Comparison of ENCODE assay signal across 21 cellular contexts in genomic region chr6:92380803-92381601, GRCh38.
DNase-seq lines count a peak whose midpoint lies in the region; ATAC-seq, FAIRE-seq and TF ChIP-seq lines count a peak whose summit lies in the region.
"Had no signal": no experiment of that assay in that cellular context is flagged by ENCODE, and none has a peak within 500 bp of the region (broad histone marks: within the 10 kb centered on the region; RNA-seq: fewer than 3 reads in every experiment).

No MANE protein-coding gene starts in this region.

- no peaks in the 10 kb centered on the region for H3K27me3 ChIP-seq in GM12878 (replicated peaks in 1 of 2; ENCODE audit: control insufficient read depth in 2 of 2, insufficient read depth in 2 of 2, low read length in 1 of 2)
- H3K27me3 ChIP-seq: BLaER1 had no signal

- no peak overlapping the region for H2AFZ ChIP-seq in GM12878 (ENCODE audit: control insufficient read depth, low read depth, low read length)
- H2AFZ ChIP-seq: PC-9 had no signal

- no peak for TF ChIP-seq CTCF in GM12878 (IDR thresholded peaks at IDR 0.05 in 2 of 3, conservative IDR thresholded peaks at IDR 0.05 in 1 of 3; ENCODE audit: control insufficient read depth in 2 of 3, extremely low read depth in 1 of 3, insufficient read depth in 1 of 3, low read depth in 3 of 3, low read length in 3 of 3)

- no peak overlapping the region for H3K27ac ChIP-seq in GM12878 (ENCODE audit: control insufficient read depth, insufficient read depth)
- H3K27ac ChIP-seq: BLaER1, PC-9, RWPE1 had no signal

- SMC1A ChIA-PET in GM12878 (lab: Charles Lee; ENCODE audit: uncharacterized antibody, unreplicated experiment), result interaction anchor here (0.7 to 1.5 kb wide), 4 partner anchors 10 to 259 kb away, joined by 3 to 8 read pairs (median 4); no protein-coding TSS in a partner anchor

- H3K4me3 ChIP-seq in GM12878, result no peak overlapping the region
- H3K4me3 ChIP-seq: BLaER1, PC-9 had no signal

- POLR2A ChIA-PET in GM12878 (lab: Charles Lee), result no interaction called here

- DNase-seq in GM12878 (ENCODE audit: low read depth, low spot score) (no peak), KG1 (lab: John Stamatoyannopoulos, UW) (no peak)
- DNase-seq in NK-92 treated with Interleukin-12 subunit alpha and Interleukin-12 subunit beta, amount 100 ng/mL, for 24 hours (lab: John Stamatoyannopoulos, UW), result no peak
- DNase-seq: CD4-positive, alpha-beta memory T cell; DMS153; GDM1; H7; MV-4-11; NCI-H1694 treated with DMSO at 0.1 percent for 48 hours; NCI-H524; PC-9; SIG-M5; T-helper 1 cell; T-helper 9 cell had no signal

- no peaks in the 10 kb centered on the region for H3K79me2 ChIP-seq in GM12878 (ENCODE audit: control insufficient read depth, insufficient read depth, low read length)

- no peaks in the 10 kb centered on the region for H4K20me1 ChIP-seq in GM12878 (ENCODE audit: control insufficient read depth, insufficient read depth)
- H4K20me1 ChIP-seq: BLaER1 had no signal

- no peak overlapping the region for H3K4me2 ChIP-seq in GM12878 (ENCODE audit: control insufficient read depth, insufficient read depth)
- H3K4me2 ChIP-seq: BLaER1, PC-9 had no signal

- FAIRE-seq in GM12878 (lab: Jason Lieb, UNC), result no peak
- FAIRE-seq: GM18507 had no signal

- CTCF ChIA-PET in GM12878 (lab: Yijun Ruan, JAX), result interaction anchor here (1.2 kb wide), 1 partner anchor 10 kb away, joined by 5 read pairs; no protein-coding TSS in a partner anchor

- H3K4me1 ChIP-seq in GM12878 (ENCODE audit: control insufficient read depth, insufficient read depth, low read length), result no peaks in the 10 kb centered on the region
- H3K4me1 ChIP-seq: BLaER1 had no signal

- TF ChIP-seq POLR2A in GM12878 (IDR thresholded peaks at IDR 0.05; ENCODE audit: low read depth, low read length), result no peak

- BruUV-seq in GM12878 (replicated peaks; lab: Mats Ljungman, UMichigan), result no TSS peak

- no peak overlapping the region for H3K9ac ChIP-seq in GM12878 (ENCODE audit: control insufficient read depth, insufficient read depth, low read length)
- H3K9ac ChIP-seq: BLaER1 had no signal

- no peaks in the 10 kb centered on the region for H3K36me3 ChIP-seq in GM12878 (ENCODE audit: control insufficient read depth in 2 of 2, insufficient read depth in 2 of 2, low read length in 1 of 2)
- H3K36me3 ChIP-seq: BLaER1 had no signal

- no peak for TF ChIP-seq EP300 in GM12878 (IDR thresholded peaks at IDR 0.05; ENCODE audit: borderline replicate concordance in 1 of 2, control insufficient read depth in 1 of 2, low read depth in 2 of 2, low read length in 2 of 2)

- H3K9me3 ChIP-seq in GM12878 (replicated peaks; ENCODE audit: control insufficient read depth, insufficient read depth, low read length), result no peaks in the 10 kb centered on the region
- H3K9me3 ChIP-seq: BLaER1 had no signal

- RAD21 ChIA-PET in GM12878 (lab: Charles Lee; ENCODE audit: unreplicated experiment), result interaction anchor here (1.8 kb wide), 1 partner anchor 9 kb away, joined by 7 read pairs; no protein-coding TSS in a partner anchor

- no peak for TF ChIP-seq RAD21 in GM12878 (IDR thresholded peaks at IDR 0.05; ENCODE audit: insufficient read depth, low read depth, low read length)

- ATAC-seq in GM18868 (IDR thresholded peaks at IDR 0.05; ENCODE audit: unreplicated experiment) (peak; percentile 76), GM21717 (IDR thresholded peaks at IDR 0.05; ENCODE audit: unreplicated experiment) (peak; percentile 83), HG03095 (IDR thresholded peaks at IDR 0.05; ENCODE audit: unreplicated experiment) (peak; percentile 59), GM12878 (peak; percentile 72), SK-N-SH treated with all-trans-retinoic acid at 6 μM for 48 hours (no peak)

- in situ Hi-C loops in GM12878 (cut with MboI), result no loop called here

- intact Hi-C loops in GM12878 (cut with micrococcal nuclease; ENCODE audit: unreplicated experiment), result no loop called here

- 25% methylated on average over 2 of the region's 2 CpGs for WGBS in GM12878 (ENCODE audit: insufficient coverage, insufficient replicate concordance, low lambda C conversion rate, missing lambda C conversion rate)

TF ChIP-seq in GM12878, 131 proteins besides CTCF, POLR2A, EP300 and RAD21:
- no peak for TF ChIP-seq FOXM1 (IDR thresholded peaks at IDR 0.05; ENCODE audit: low read depth, low read length)
- TF ChIP-seq ATF7 (IDR thresholded peaks at IDR 0.05; ENCODE audit: low read depth), result peak; percentile 67
- peak; percentile 71 for TF ChIP-seq ZNF24 (IDR thresholded peaks at IDR 0.05)
- TF ChIP-seq NR2F1 (conservative IDR thresholded peaks at IDR 0.05), result 0 out of 2 replicates have a peak, but pooled peaks have one; percentile 26
- TF ChIP-seq MTA2 (IDR thresholded peaks at IDR 0.05; ENCODE audit: low read depth), result peak; percentile 92
- TF ChIP-seq, protein P1, sequence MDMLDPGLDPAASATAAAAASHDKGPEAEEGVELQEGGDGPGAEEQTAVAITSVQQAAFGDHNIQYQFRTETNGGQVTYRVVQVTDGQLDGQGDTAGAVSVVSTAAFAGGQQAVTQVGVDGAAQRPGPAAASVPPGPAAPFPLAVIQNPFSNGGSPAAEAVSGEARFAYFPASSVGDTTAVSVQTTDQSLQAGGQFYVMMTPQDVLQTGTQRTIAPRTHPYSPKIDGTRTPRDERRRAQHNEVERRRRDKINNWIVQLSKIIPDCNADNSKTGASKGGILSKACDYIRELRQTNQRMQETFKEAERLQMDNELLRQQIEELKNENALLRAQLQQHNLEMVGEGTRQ (IDR thresholded peaks at IDR 0.05; ENCODE audit: borderline replicate concordance, low read depth, low read length), result no peak
- TF ChIP-seq CBX5 (IDR thresholded peaks at IDR 0.05; ENCODE audit: low read depth), result no peak
- peak; percentile 77; the same call in 1 of the 2 replicates for TF ChIP-seq ZNF217 (IDR thresholded peaks at IDR 0.05)
- peak in 1 of 2 experiments; percentile 26; a peak in 2 of 4 replicates for TF ChIP-seq IKZF2 (IDR thresholded peaks at IDR 0.05)
TF ChIP-seq in GM12878: peak in this region for 6.

TF ChIP-seq in SK-N-SH treated with all-trans-retinoic acid at 6 μM for 48 hours, 23 proteins besides CTCF, POLR2A, EP300 and RAD21:
- TF ChIP-seq ZC3H10 (CRISPR knock-in tag; IDR thresholded peaks at IDR 0.05) (no peak), POU6F1 (CRISPR knock-in tag; IDR thresholded peaks at IDR 0.05; ENCODE audit: borderline replicate concordance, low read depth) (no peak), OSR1 (CRISPR knock-in tag; IDR thresholded peaks at IDR 0.05) (no peak), PPARA (CRISPR knock-in tag; IDR thresholded peaks at IDR 0.05; ENCODE audit: borderline replicate concordance) (no peak), ARNTL (CRISPR knock-in tag; IDR thresholded peaks at IDR 0.05; ENCODE audit: borderline replicate concordance, low read depth) (no peak), RARB (CRISPR knock-in tag; IDR thresholded peaks at IDR 0.05) (no peak), TOX (CRISPR knock-in tag; IDR thresholded peaks at IDR 0.05; ENCODE audit: borderline replicate concordance) (no peak)
- TF ChIP-seq, protein P2, sequence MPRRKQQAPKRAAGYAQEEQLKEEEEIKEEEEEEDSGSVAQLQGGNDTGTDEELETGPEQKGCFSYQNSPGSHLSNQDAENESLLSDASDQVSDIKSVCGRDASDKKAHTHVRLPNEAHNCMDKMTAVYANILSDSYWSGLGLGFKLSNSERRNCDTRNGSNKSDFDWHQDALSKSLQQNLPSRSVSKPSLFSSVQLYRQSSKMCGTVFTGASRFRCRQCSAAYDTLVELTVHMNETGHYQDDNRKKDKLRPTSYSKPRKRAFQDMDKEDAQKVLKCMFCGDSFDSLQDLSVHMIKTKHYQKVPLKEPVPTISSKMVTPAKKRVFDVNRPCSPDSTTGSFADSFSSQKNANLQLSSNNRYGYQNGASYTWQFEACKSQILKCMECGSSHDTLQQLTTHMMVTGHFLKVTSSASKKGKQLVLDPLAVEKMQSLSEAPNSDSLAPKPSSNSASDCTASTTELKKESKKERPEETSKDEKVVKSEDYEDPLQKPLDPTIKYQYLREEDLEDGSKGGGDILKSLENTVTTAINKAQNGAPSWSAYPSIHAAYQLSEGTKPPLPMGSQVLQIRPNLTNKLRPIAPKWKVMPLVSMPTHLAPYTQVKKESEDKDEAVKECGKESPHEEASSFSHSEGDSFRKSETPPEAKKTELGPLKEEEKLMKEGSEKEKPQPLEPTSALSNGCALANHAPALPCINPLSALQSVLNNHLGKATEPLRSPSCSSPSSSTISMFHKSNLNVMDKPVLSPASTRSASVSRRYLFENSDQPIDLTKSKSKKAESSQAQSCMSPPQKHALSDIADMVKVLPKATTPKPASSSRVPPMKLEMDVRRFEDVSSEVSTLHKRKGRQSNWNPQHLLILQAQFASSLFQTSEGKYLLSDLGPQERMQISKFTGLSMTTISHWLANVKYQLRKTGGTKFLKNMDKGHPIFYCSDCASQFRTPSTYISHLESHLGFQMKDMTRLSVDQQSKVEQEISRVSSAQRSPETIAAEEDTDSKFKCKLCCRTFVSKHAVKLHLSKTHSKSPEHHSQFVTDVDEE (CRISPR knock-in tag; IDR thresholded peaks at IDR 0.05), result no peak
